11 cellular contexts compared by ENCODE assay signal in genomic region chr18:48441405-48441881, GRCh38. TPM values are rescaled to one million over a fixed set of nuclear protein-coding genes. Genes with fewer than 3 reads are reported as not detected.
DNase-seq lines count a peak whose midpoint lies in the region; ATAC-seq, FAIRE-seq and TF ChIP-seq lines count a peak whose summit lies in the region.
"Had no signal": no experiment of that assay in that cellular context is flagged by ENCODE, and none has a peak within 500 bp of the region (broad histone marks: within the 10 kb centered on the region; RNA-seq: fewer than 3 reads in every experiment).

No MANE protein-coding gene starts in this region.

- H3K36me3 Mint-ChIP-seq in HFFc6 (ENCODE audit: low read depth): no peaks in the 10 kb centered on the region
- H3K36me3 Mint-ChIP-seq: activated naive CD8-positive, alpha-beta T cell had no signal

- FAIRE-seq in urothelium cell line (lab: Jason Lieb, UNC): no peak

- H3K9ac ChIP-seq in adipocyte (ENCODE audit: low read length): peak overlapping the region; percentile 74

- TF ChIP-seq POLR2A in suprapubic skin (IDR thresholded peaks at IDR 0.05): no peak

- no peak overlapping the region for H3K4me3 Mint-ChIP-seq in HFFc6
- H3K4me3 Mint-ChIP-seq: activated naive CD8-positive, alpha-beta T cell had no signal

- H3K27ac Mint-ChIP-seq in HFFc6: no peak overlapping the region
- H3K27ac Mint-ChIP-seq: activated naive CD8-positive, alpha-beta T cell had no signal

- peak overlapping the region; percentile 17 for H3K4me3 ChIP-seq in adipocyte (ENCODE audit: low read length)
- H3K4me3 ChIP-seq in right atrium auricular region: peak overlapping the region in 1 of 2 donors; percentile 8
- H3K4me3 ChIP-seq in suprapubic skin: no peak overlapping the region

- H3K27ac ChIP-seq in right atrium auricular region (peak overlapping the region in 1 of 2 donors; percentile 37), suprapubic skin (peak overlapping the region; percentile 44)

- no peaks in the 10 kb centered on the region for H3K9me3 Mint-ChIP-seq in HFFc6

- peak; percentile 71 for DNase-seq in NCI-H1105 treated with DMSO at 0.1 percent for 48 hours (lab: John Stamatoyannopoulos, UW)
- no peak for DNase-seq in adipocyte (ENCODE audit: low read depth)
- peak; percentile 71 for DNase-seq in right atrium auricular region (ENCODE audit: low spot score)
- DNase-seq in suprapubic skin (ENCODE audit: low spot score in 2 of 2): no peak
- DNase-seq in urothelium cell line (ENCODE audit: low spot score): no peak
- DNase-seq in HFFc6: no peak
- DNase-seq: effector CD4-positive, alpha-beta T cell; T-helper 2 cell had no signal

- ATAC-seq in HG03571 (IDR thresholded peaks at IDR 0.05; ENCODE audit: unreplicated experiment): no peak

- no peaks in the 10 kb centered on the region for H3K27me3 ChIP-seq in adipocyte (replicated peaks; ENCODE audit: control insufficient read depth, insufficient read depth, low read length)
- H3K27me3 ChIP-seq in right atrium auricular region: no peaks in the 10 kb centered on the region
- peaks cover 2% of the 10 kb centered on the region for H3K27me3 ChIP-seq in suprapubic skin

- H3K36me3 ChIP-seq in adipocyte (ENCODE audit: control insufficient read depth, insufficient read depth, low read length, severe bottlenecking) (no peaks in the 10 kb centered on the region), right atrium auricular region (no peaks in the 10 kb centered on the region), suprapubic skin (no peaks in the 10 kb centered on the region)

- H3K4me1 ChIP-seq in adipocyte (ENCODE audit: control insufficient read depth, insufficient read depth, low read length): peaks cover 47% of the 10 kb centered on the region
- H3K4me1 ChIP-seq in right atrium auricular region: peaks cover 0 to 28% of the 10 kb centered on the region in 2 donors
- peaks cover 36% of the 10 kb centered on the region for H3K4me1 ChIP-seq in suprapubic skin

- TF ChIP-seq EP300 in suprapubic skin (IDR thresholded peaks at IDR 0.05): no peak

- TF ChIP-seq CTCF in right atrium auricular region (IDR thresholded peaks at IDR 0.05) (no peak), suprapubic skin (IDR thresholded peaks at IDR 0.05) (no peak), HFFc6 (IDR thresholded peaks at IDR 0.05) (no peak)

- no peaks in the 10 kb centered on the region for H3K4me1 Mint-ChIP-seq in HFFc6 (ENCODE audit: low read depth)

- WGBS in suprapubic skin: 18% methylated on average over 11 of the region's 16 CpGs

- H3K9me3 ChIP-seq in adipocyte (ENCODE audit: control insufficient read depth, low read length) (no peaks in the 10 kb centered on the region), right atrium auricular region (no peaks in the 10 kb centered on the region), suprapubic skin (no peaks in the 10 kb centered on the region)

- H3K27me3 Mint-ChIP-seq in HFFc6 (ENCODE audit: insufficient read depth): peaks cover 45% of the 10 kb centered on the region

RNA-seq across cellular contexts. Expression of gene ZBTB7C, which starts 32.3 kb away (rescaled TPM):
- total RNA-seq in right atrium auricular region (1 to 10 TPM; 1.8 to 7.7 TPM), suprapubic skin (10 to 100 TPM; 26.0 to 50.6 (median 46.2) TPM)
- not detected for total RNA-seq in HFFc6 (2021; fragmentation: NEBNext Ultra II Directional; extraction: Animal tissue kit (Norgen Biotek cat#: 25700))
- total RNA-seq: mononuclear cell had no signal

Comparison
In these comparisons a context has a peak if more than half of its experiments do, and no peak if none do; other contexts are left out.
1. DNase-seq: peak in NCI-H1105 treated with DMSO at 0.1 percent for 48 hours (single experiment) and right atrium auricular region (single experiment); none in adipocyte (single experiment), suprapubic skin (0 of 2), urothelium cell line (single experiment) and HFFc6 (single experiment).